ENCODE assay signal across 9 cellular contexts in the genomic region with DNA sequence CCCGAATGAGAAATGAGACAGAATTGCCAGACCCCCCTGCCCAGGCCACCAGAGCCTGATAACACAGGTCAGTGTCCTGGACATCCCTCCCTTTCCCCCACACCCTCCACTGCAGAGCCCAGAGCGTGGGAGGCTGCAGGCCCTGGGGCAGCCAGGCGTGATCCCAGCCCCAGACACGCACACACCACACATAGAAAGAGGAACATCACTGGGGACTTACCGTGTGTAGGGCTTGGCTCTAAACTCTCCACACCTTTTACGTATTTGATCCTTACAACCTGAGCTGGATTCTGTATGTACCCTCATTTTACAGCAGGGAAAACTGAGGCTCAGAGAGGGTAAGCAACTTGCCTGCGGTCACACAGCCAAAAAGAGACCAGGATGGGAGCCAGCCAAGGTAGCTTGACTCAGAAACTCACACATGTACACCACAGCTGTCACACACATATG. TPM values are rescaled to one million over a fixed set of nuclear protein-coding genes. Genes with fewer than 3 reads are reported as not detected.
DNase-seq lines count a peak whose midpoint lies in the region; ATAC-seq, FAIRE-seq and TF ChIP-seq lines count a peak whose summit lies in the region.
"Had no signal": no experiment of that assay in that cellular context is flagged by ENCODE, and none has a peak within 500 bp of the region (broad histone marks: within the 10 kb centered on the region; RNA-seq: fewer than 3 reads in every experiment).

No MANE protein-coding gene starts in this region.

- H3K27ac ChIP-seq in HEK293 (ENCODE audit: extremely low read depth, low read depth, low read length), result no peak overlapping the region

- peaks cover 34 to 73% (median 71%) of the 10 kb centered on the region in 4 donors for H3K4me1 Mint-ChIP-seq in naive thymus-derived CD8-positive, alpha-beta T cell

- H3K9me3 ChIP-seq in HEK293 (ENCODE audit: control insufficient read depth, insufficient read depth, low read depth, low read length), result no peaks in the 10 kb centered on the region

- no peak for TF ChIP-seq CTCF in HEK293 (tag by site-specific recombination; IDR thresholded peaks at IDR 0.05)

- no peaks in the 10 kb centered on the region for H3K4me1 ChIP-seq in HEK293 (ENCODE audit: control insufficient read depth, insufficient read depth, low read length)

- POLR2A ChIA-PET in HEK293 (lab: Yijun Ruan, JAX), result interaction anchor here (1.3 kb wide), 1 partner anchor 11 kb away, joined by 5 read pairs; no protein-coding TSS in a partner anchor
- POLR2A ChIA-PET in naive thymus-derived CD8-positive, alpha-beta T cell (lab: Charles Lee), result interaction anchor here (0.7 to 8.4 kb wide), 7 partner anchors 14 to 1657 kb away, joined by 4 to 101 read pairs (median 4); a partner anchor contains a TSS

- CTCF ChIA-PET in HEK293 (lab: Yijun Ruan, JAX), result interaction anchor here (0.6 to 1.0 kb wide), 4 partner anchors 11 to 150 kb away, joined by 3 to 4 read pairs (median 4); no protein-coding TSS in a partner anchor

- peaks cover 0 to 8% of the 10 kb centered on the region in 2 experiments; a peak in 1 of 3 replicates for H3K36me3 ChIP-seq in HEK293 (ENCODE audit: control insufficient read depth in 2 of 2, insufficient read depth in 1 of 2, low read length in 2 of 2)

- peak overlapping the region; percentile 89 to 98 (median 98) for H3K27ac Mint-ChIP-seq in naive thymus-derived CD8-positive, alpha-beta T cell

- peak; percentile 43; the same call in 1 of the 2 replicates for TF ChIP-seq POLR2A in GM12891 (IDR thresholded peaks at IDR 0.05; ENCODE audit: low read depth, low read length)

- peaks cover 0 to 12% (median 0%) of the 10 kb centered on the region in 3 donors for H3K36me3 Mint-ChIP-seq in naive thymus-derived CD8-positive, alpha-beta T cell

- no peak for ATAC-seq in naive thymus-derived CD8-positive, alpha-beta T cell
- ATAC-seq in HG03469 (IDR thresholded peaks at IDR 0.05; ENCODE audit: unreplicated experiment) (no peak), HG03280 (IDR thresholded peaks at IDR 0.05; ENCODE audit: unreplicated experiment) (no peak)
- ATAC-seq: Right ventricle myocardium inferior had no signal

- H3K9me3 Mint-ChIP-seq in naive thymus-derived CD8-positive, alpha-beta T cell, result no peaks in the 10 kb centered on the region

- H3K27me3 Mint-ChIP-seq in naive thymus-derived CD8-positive, alpha-beta T cell, result no peaks in the 10 kb centered on the region

- peak; percentile 91 for FAIRE-seq in GM12891 (lab: Jason Lieb, UNC)

- no peak overlapping the region for H3K4me3 ChIP-seq in HEK293 (ENCODE audit: low read depth, low read length)

- peak overlapping the region in 8 of 10 donors; percentile 3 to 81 (median 60) for H3K4me3 Mint-ChIP-seq in naive thymus-derived CD8-positive, alpha-beta T cell

- DNase-seq in GM12891 (ENCODE audit: insufficient read length, low spot score) (no peak), SKM-1 (lab: John Stamatoyannopoulos, UW; ENCODE audit: unreplicated experiment) (peak; percentile 47), HT-29 (ENCODE audit: low spot score) (no peak)
- DNase-seq in naive thymus-derived CD8-positive, alpha-beta T cell, result no peak
- DNase-seq in stimulated activated naive CD4-positive, alpha-beta T cell treated with Interleukin-2 at 50 U/mL for 16 hours (lab: John Stamatoyannopoulos, UW), result no peak

TF ChIP-seq in GM12891, 5 proteins besides CTCF, POLR2A, EP300 and RAD21:
- TF ChIP-seq SPI1 (IDR thresholded peaks at IDR 0.05; ENCODE audit: low read depth, low read length) (peak; percentile 78), TAF1 (IDR thresholded peaks at IDR 0.05; ENCODE audit: low read depth, low read length) (peak; percentile 58; the same call in 1 of the 2 replicates), POLR2AphosphoS5 (IDR thresholded peaks at IDR 0.05; ENCODE audit: low read depth, low read length) (peak; percentile 52), POU2F2 (IDR thresholded peaks at IDR 0.05; ENCODE audit: low read depth, low read length) (peak; percentile 73), PAX5 (IDR thresholded peaks at IDR 0.05; ENCODE audit: insufficient read depth, low read length, severe bottlenecking) (peak; percentile 99)

TF ChIP-seq in HEK293, 187 proteins besides CTCF, POLR2A, EP300 and RAD21:
- peak; percentile 92; the same call in 1 of the 2 replicates for TF ChIP-seq ZNF768 (tag by site-specific recombination; IDR thresholded peaks at IDR 0.05)
- no peak for TF ChIP-seq ZBTB21 (tag by site-specific recombination; IDR thresholded peaks at IDR 0.05)

RNA-seq across cellular contexts. Expression of a gene that starts 0.3 kb away (rescaled TPM):
- polyA plus RNA-seq in GM12891 (2012; ENCODE audit: low read depth, missing spikeins), result 18.1 TPM
- 1 to 10 TPM; 1.3 to 1.8 TPM for total RNA-seq in naive thymus-derived CD8-positive, alpha-beta T cell
- polyA plus RNA-seq in naive thymus-derived CD8-positive, alpha-beta T cell, result under 1 TPM; 0.54 to 0.82 (median 0.65) TPM
- 0.34 and 1.6 TPM in 2 replicates for total RNA-seq in HT-29 (2014; rRNA removed; shearing (Covaris generic))
- total RNA-seq: Right ventricle myocardium inferior had no signal

RNA-seq across cellular contexts. Expression of a gene that starts 3.4 kb away (rescaled TPM):
- 87.1 TPM for polyA plus RNA-seq in GM12891 (2012; ENCODE audit: low read depth, missing spikeins)
- 100 to 1,000 TPM; 109 to 122 TPM for total RNA-seq in naive thymus-derived CD8-positive, alpha-beta T cell
- polyA plus RNA-seq in naive thymus-derived CD8-positive, alpha-beta T cell, result 10 to 100 TPM; 15.7 to 42.7 (median 25.8) TPM
- 90.3 and 97.0 TPM in 2 replicates for total RNA-seq in HT-29 (2014; rRNA removed; shearing (Covaris generic))

RNA-seq across cellular contexts. Expression of a gene that starts 8.7 kb away (rescaled TPM):
- polyA plus RNA-seq in GM12891 (2012; ENCODE audit: low read depth, missing spikeins), result 35.3 TPM
- 10 to 100 TPM; 61.4 to 68.0 TPM for total RNA-seq in naive thymus-derived CD8-positive, alpha-beta T cell
- 1 to 10 TPM; 2.2 to 4.2 (median 2.9) TPM for polyA plus RNA-seq in naive thymus-derived CD8-positive, alpha-beta T cell
- 5.5 and 11.1 TPM in 2 replicates for total RNA-seq in HT-29 (2014; rRNA removed; shearing (Covaris generic))

RNA-seq across cellular contexts. Expression of a gene that starts 16.7 kb away (rescaled TPM):
- polyA plus RNA-seq in GM12891 (2012; ENCODE audit: low read depth, missing spikeins), result 60.6 TPM
- 100 to 1,000 TPM; 109 to 113 TPM for total RNA-seq in naive thymus-derived CD8-positive, alpha-beta T cell
- 10 to 100 TPM; 32.0 to 51.3 (median 34.6) TPM for polyA plus RNA-seq in naive thymus-derived CD8-positive, alpha-beta T cell
- total RNA-seq in HT-29 (2014; rRNA removed; shearing (Covaris generic)), result 12.9 and 16.9 TPM in 2 replicates

RNA-seq across cellular contexts. Expression of a gene that starts 16.9 kb away (rescaled TPM):
- polyA plus RNA-seq in GM12891 (2012; ENCODE audit: low read depth, missing spikeins), result 234 TPM
- 100 to 1,000 TPM; 363 to 378 TPM for total RNA-seq in naive thymus-derived CD8-positive, alpha-beta T cell
- 100 to 1,000 TPM; 226 to 282 (median 269) TPM for polyA plus RNA-seq in naive thymus-derived CD8-positive, alpha-beta T cell
- total RNA-seq in HT-29 (2014; rRNA removed; shearing (Covaris generic)), result 288 and 299 TPM in 2 replicates
